ENCODE assay signal across 2 cellular contexts in the genomic region with DNA sequence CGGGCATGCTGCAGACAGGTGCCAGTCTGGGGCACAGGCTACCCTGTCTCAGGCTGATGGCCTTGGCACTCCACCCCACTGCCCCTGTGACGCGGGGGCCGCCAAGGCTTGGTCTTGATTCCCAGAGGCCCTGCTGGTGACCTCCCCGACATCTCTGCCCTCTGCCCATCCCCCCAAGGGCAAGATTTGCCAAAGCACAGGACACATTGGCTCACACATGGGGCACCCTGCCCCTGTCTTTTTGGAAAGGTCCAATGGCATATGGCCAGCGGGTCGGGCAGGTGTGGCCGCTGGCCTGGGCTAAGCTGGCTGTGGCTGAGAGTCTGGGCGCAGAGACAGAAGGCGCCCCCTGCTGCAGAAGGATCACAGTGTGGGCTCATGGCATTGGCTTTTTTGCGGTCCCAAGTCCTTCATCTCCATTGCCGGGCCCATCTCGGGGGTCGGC.
TF ChIP-seq lines count a peak whose summit lies in the region.

No MANE protein-coding gene starts in this region.

TF ChIP-seq in GM12878, 131 proteins besides CTCF, POLR2A, EP300 and RAD21:
- no peak for TF ChIP-seq TCF12 (IDR thresholded peaks at IDR 0.05; ENCODE audit: low read depth, low read length)
- TF ChIP-seq SMAD5 (IDR thresholded peaks at IDR 0.05; ENCODE audit: low read depth): no peak
- TF ChIP-seq SMC3 (IDR thresholded peaks at IDR 0.05; ENCODE audit: borderline replicate concordance, low read length): peak; percentile 15; the same call in 1 of the 2 replicates

TF ChIP-seq in neural cell, 6 proteins besides CTCF, POLR2A, EP300 and RAD21:
- TF ChIP-seq MXI1 (conservative IDR thresholded peaks at IDR 0.05; ENCODE audit: poor library complexity, severe bottlenecking): no peak
- TF ChIP-seq TAF1 (IDR thresholded peaks at IDR 0.05; ENCODE audit: low read depth): no peak
- TF ChIP-seq SMC3 (conservative IDR thresholded peaks at IDR 0.05; ENCODE audit: poor library complexity): no peak
- no peak for TF ChIP-seq POLR2AphosphoS5 (IDR thresholded peaks at IDR 0.05)
- TF ChIP-seq EZH2 (IDR thresholded peaks at IDR 0.05; ENCODE audit: borderline replicate concordance, insufficient read depth, low read length, poor library complexity, severe bottlenecking): no peak
- TF ChIP-seq, protein P1, sequence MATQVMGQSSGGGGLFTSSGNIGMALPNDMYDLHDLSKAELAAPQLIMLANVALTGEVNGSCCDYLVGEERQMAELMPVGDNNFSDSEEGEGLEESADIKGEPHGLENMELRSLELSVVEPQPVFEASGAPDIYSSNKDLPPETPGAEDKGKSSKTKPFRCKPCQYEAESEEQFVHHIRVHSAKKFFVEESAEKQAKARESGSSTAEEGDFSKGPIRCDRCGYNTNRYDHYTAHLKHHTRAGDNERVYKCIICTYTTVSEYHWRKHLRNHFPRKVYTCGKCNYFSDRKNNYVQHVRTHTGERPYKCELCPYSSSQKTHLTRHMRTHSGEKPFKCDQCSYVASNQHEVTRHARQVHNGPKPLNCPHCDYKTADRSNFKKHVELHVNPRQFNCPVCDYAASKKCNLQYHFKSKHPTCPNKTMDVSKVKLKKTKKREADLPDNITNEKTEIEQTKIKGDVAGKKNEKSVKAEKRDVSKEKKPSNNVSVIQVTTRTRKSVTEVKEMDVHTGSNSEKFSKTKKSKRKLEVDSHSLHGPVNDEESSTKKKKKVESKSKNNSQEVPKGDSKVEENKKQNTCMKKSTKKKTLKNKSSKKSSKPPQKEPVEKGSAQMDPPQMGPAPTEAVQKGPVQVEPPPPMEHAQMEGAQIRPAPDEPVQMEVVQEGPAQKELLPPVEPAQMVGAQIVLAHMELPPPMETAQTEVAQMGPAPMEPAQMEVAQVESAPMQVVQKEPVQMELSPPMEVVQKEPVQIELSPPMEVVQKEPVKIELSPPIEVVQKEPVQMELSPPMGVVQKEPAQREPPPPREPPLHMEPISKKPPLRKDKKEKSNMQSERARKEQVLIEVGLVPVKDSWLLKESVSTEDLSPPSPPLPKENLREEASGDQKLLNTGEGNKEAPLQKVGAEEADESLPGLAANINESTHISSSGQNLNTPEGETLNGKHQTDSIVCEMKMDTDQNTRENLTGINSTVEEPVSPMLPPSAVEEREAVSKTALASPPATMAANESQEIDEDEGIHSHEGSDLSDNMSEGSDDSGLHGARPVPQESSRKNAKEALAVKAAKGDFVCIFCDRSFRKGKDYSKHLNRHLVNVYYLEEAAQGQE (IDR thresholded peaks at IDR 0.05; ENCODE audit: borderline replicate concordance): no peak
